ENCODE assay signal across 24 cellular contexts in the genomic region with DNA sequence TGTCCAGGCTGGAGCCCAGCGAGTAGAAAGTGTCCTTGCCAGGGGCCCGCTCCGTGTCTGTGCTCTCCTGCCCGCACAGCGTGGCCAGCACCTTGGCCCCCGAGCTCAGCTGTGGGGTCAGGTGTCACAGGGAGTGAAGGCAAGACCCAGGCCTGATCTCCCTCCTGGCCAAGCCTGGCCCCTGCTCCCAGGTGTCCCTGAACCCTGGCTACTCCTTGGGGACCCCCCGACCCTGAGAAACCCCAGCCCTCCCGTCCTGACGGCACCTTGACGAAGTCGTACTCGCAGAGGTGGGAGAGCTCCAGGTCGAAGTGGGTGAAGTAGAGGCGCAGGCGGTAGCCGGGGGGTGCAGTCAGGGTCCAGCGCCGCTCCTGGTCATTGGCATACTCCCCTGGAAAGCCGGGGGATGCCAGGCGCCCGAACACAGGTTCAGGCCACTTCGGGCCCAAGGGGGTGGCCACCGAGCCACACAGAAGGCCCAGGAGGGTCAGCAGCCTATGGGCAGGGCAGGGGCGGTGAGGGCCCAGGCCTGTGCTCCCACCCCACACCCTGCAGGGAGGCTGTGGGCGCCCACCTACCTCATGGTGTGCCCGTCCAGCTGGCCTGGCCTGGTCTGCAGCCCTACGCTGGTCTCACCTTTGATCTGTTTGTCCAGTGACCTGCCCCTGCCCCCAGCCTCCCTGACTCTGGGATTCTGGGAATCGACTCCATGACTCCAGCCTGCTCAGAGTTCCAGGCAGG. TPM values are rescaled to one million over a fixed set of nuclear protein-coding genes. Genes with fewer than 3 reads are reported as not detected.
DNase-seq lines count a peak whose midpoint lies in the region; ATAC-seq and TF ChIP-seq lines count a peak whose summit lies in the region.
"Had no signal": no experiment of that assay in that cellular context is flagged by ENCODE, and none has a peak within 500 bp of the region (broad histone marks: within the 10 kb centered on the region; RNA-seq: fewer than 3 reads in every experiment).

Gene MASP2, minus strand, starts transcription at position 615 of the 741 bp plus-strand sequence. Its CDS starts 32 bp downstream, at position 583.

- peak; percentile 55 for DNase-seq in activated effector memory CD4-positive, alpha-beta T cell treated with anti-CD3 and anti-CD28 coated beads, Interleukin-2, amount 50 U/mL, for 16 hours
- no peak for DNase-seq in activated effector memory CD4-positive, alpha-beta T cell treated with Interleukin-2 at 50 U/mL for 16 hours
- DNase-seq in activated B cell treated with CpG ODN at 0.5 μM for 24 hours (peak; percentile 9), right lobe of liver (peak; percentile 81 to 93 (median 91)), erythroblast (lab: John Stamatoyannopoulos, UW) (no peak)
- no peak for DNase-seq in activated T-cell treated with anti-CD3 and anti-CD28 coated beads, Interleukin-2, amount 50 U/mL, for 48 hours
- no peak for DNase-seq in T-helper 2 cell treated with Interferon-gamma antibody and Interleukin-4, amounts not matched to agents 5 μg/mL and 100 μg/mL, for 36 hours (ENCODE audit: low spot score)
- DNase-seq: BE2C; CD4-positive, CD25-positive, alpha-beta regulatory T cell; COR-L47; DMS153; GF-D8; HCEC 1CT; Karpas-422; NCI-H1436; NCI-H1930; NCI-H345; NCI-H526; PC-9 had no signal

- H3K9me3 Mint-ChIP-seq in activated B cell treated with CpG ODN at 0.5 μM for 24 hours, result no peaks in the 10 kb centered on the region
- H3K9me3 Mint-ChIP-seq in stimulated activated memory B cell treated with anti-CD40 and anti-IgM and Interleukin-4, amounts not matched to agents 10 μg/mL and 1 μg/mL and 100 μg/mL, for 72 hours, result no peaks in the 10 kb centered on the region
- H3K9me3 Mint-ChIP-seq in T-helper 2 cell treated with Interferon-gamma antibody and Interleukin-4, amounts not matched to agents 5 μg/mL and 100 μg/mL, for 36 hours, result no peaks in the 10 kb centered on the region
- H3K9me3 Mint-ChIP-seq: CD4-positive, CD25-positive, alpha-beta regulatory T cell; IgD-negative memory B cell had no signal

- TF ChIP-seq POLR2A in right lobe of liver (IDR thresholded peaks at IDR 0.05) (peak; percentile 89), erythroblast (IDR thresholded peaks at IDR 0.05; ENCODE audit: low read length) (no peak)

- no peaks in the 10 kb centered on the region for H3K36me3 Mint-ChIP-seq in activated B cell treated with CpG ODN at 0.5 μM for 24 hours (ENCODE audit: low read depth)
- H3K36me3 Mint-ChIP-seq in stimulated activated memory B cell treated with anti-CD40 and anti-IgM and Interleukin-4, amounts not matched to agents 10 μg/mL and 1 μg/mL and 100 μg/mL, for 72 hours, result no peaks in the 10 kb centered on the region
- no peaks in the 10 kb centered on the region for H3K36me3 Mint-ChIP-seq in T-helper 2 cell treated with Interferon-gamma antibody and Interleukin-4, amounts not matched to agents 5 μg/mL and 100 μg/mL, for 36 hours (ENCODE audit: low read depth)
- H3K36me3 Mint-ChIP-seq: CD4-positive, CD25-positive, alpha-beta regulatory T cell; IgD-negative memory B cell had no signal

- H3K9me3 ChIP-seq in right lobe of liver, result no peaks in the 10 kb centered on the region
- H3K9me3 ChIP-seq: BE2C had no signal

- peaks cover 0 to 11% (median 0%) of the 10 kb centered on the region in 4 donors for H3K4me1 ChIP-seq in right lobe of liver

- peaks cover 4% of the 10 kb centered on the region for H3K4me1 Mint-ChIP-seq in activated B cell treated with CpG ODN at 0.5 μM for 24 hours
- H3K4me1 Mint-ChIP-seq in stimulated activated memory B cell treated with anti-CD40 and anti-IgM and Interleukin-4, amounts not matched to agents 10 μg/mL and 1 μg/mL and 100 μg/mL, for 72 hours, result peaks cover 5% of the 10 kb centered on the region
- H3K4me1 Mint-ChIP-seq in T-helper 2 cell treated with Interferon-gamma antibody and Interleukin-4, amounts not matched to agents 5 μg/mL and 100 μg/mL, for 36 hours (ENCODE audit: low read depth), result no peaks in the 10 kb centered on the region

- no peak within 1 kb of the TSS for H3K27ac Mint-ChIP-seq in activated B cell treated with CpG ODN at 0.5 μM for 24 hours
- no peak within 1 kb of the TSS for H3K27ac Mint-ChIP-seq in stimulated activated memory B cell treated with anti-CD40 and anti-IgM and Interleukin-4, amounts not matched to agents 10 μg/mL and 1 μg/mL and 100 μg/mL, for 72 hours
- no peak within 1 kb of the TSS for H3K27ac Mint-ChIP-seq in T-helper 2 cell treated with Interferon-gamma antibody and Interleukin-4, amounts not matched to agents 5 μg/mL and 100 μg/mL, for 36 hours
- H3K27ac Mint-ChIP-seq: CD4-positive, CD25-positive, alpha-beta regulatory T cell; IgD-negative memory B cell had no signal

- H3K4me3 ChIP-seq in right lobe of liver, result peak within 1 kb of the TSS; percentile 69 to 88 (median 86)
- H3K4me3 ChIP-seq: PC-9 had no signal

- no peaks in the 10 kb centered on the region for H3K27me3 ChIP-seq in right lobe of liver
- H3K27me3 ChIP-seq: BE2C had no signal

- no peak within 1 kb of the TSS for H3K4me3 Mint-ChIP-seq in activated B cell treated with CpG ODN at 0.5 μM for 24 hours
- H3K4me3 Mint-ChIP-seq in stimulated activated memory B cell treated with anti-CD40 and anti-IgM and Interleukin-4, amounts not matched to agents 10 μg/mL and 1 μg/mL and 100 μg/mL, for 72 hours, result no peak within 1 kb of the TSS
- no peak within 1 kb of the TSS for H3K4me3 Mint-ChIP-seq in T-helper 2 cell treated with Interferon-gamma antibody and Interleukin-4, amounts not matched to agents 5 μg/mL and 100 μg/mL, for 36 hours
- H3K4me3 Mint-ChIP-seq: CD4-positive, CD25-positive, alpha-beta regulatory T cell had no signal

- POLR2A ChIA-PET in activated B cell treated with CpG ODN at 0.5 μM for 24 hours (lab: Charles Lee), result no interaction called here

- H3K36me3 ChIP-seq in right lobe of liver, result peaks cover 0 to 15% (median 7%) of the 10 kb centered on the region in 4 donors
- H3K36me3 ChIP-seq: BE2C had no signal

- H3K27me3 Mint-ChIP-seq in activated B cell treated with CpG ODN at 0.5 μM for 24 hours, result no peaks in the 10 kb centered on the region
- no peaks in the 10 kb centered on the region for H3K27me3 Mint-ChIP-seq in stimulated activated memory B cell treated with anti-CD40 and anti-IgM and Interleukin-4, amounts not matched to agents 10 μg/mL and 1 μg/mL and 100 μg/mL, for 72 hours
- no peaks in the 10 kb centered on the region for H3K27me3 Mint-ChIP-seq in T-helper 2 cell treated with Interferon-gamma antibody and Interleukin-4, amounts not matched to agents 5 μg/mL and 100 μg/mL, for 36 hours (ENCODE audit: low read depth)
- H3K27me3 Mint-ChIP-seq: IgD-negative memory B cell had no signal

- H3K27ac ChIP-seq in right lobe of liver, result peak within 1 kb of the TSS; percentile 94 to 96 (median 95)
- H3K27ac ChIP-seq: HL-60, PC-9 had no signal

- no peak for TF ChIP-seq CTCF in activated B cell treated with CpG ODN at 0.5 μM for 24 hours (IDR thresholded peaks at IDR 0.05)
- TF ChIP-seq CTCF in right lobe of liver (IDR thresholded peaks at IDR 0.05), result no peak

- CTCF ChIA-PET in activated B cell treated with CpG ODN at 0.5 μM for 24 hours (lab: Charles Lee), result interaction anchor here (2.4 kb wide), 1 partner anchor 9 kb away, joined by 9 read pairs; no protein-coding TSS in a partner anchor

- no CpG with 5 or more reads among the region's 28 CpGs for WGBS in right lobe of liver (ENCODE audit: insufficient coverage, low coverage, low lambda C conversion rate, missing lambda C conversion rate)

- intact Hi-C loops in activated B cell treated with CpG ODN at 0.5 μM for 24 hours (cut with micrococcal nuclease) (no loop called here), right lobe of liver (cut with DNase I) (no loop called here)

- ATAC-seq in activated B cell treated with CpG ODN at 0.5 μM for 24 hours (ENCODE audit: low read depth) (no peak), right lobe of liver (peak; percentile 80 to 89 (median 86))
- peak; percentile 29 for ATAC-seq in stimulated activated memory B cell treated with anti-CD40 and anti-IgM and Interleukin-4, amounts not matched to agents 10 μg/mL and 1 μg/mL and 100 μg/mL, for 72 hours

RNA-seq across cellular contexts. Expression of gene MASP2, which starts in this region (rescaled TPM):
- total RNA-seq in activated B cell treated with CpG ODN at 0.5 μM for 24 hours (not detected in 2 replicates), right lobe of liver (100 to 1,000 TPM; 144 to 222 (median 185) TPM)
- total RNA-seq: CD4-positive, CD25-positive, alpha-beta regulatory T cell; Daoy; HT1080; PC-9 had no signal

Comparison
In these comparisons a context has a peak if more than half of its experiments do, and no peak if none do; other contexts are left out.
1. RNA of gene MASP2 (total RNA-seq): 144 to 222 TPM in right lobe of liver; not detected in activated B cell treated with CpG ODN at 0.5 μM for 24 hours; every median in the first group is over 100 times any median in the second.
2. DNase-seq: peak in activated effector memory CD4-positive, alpha-beta T cell treated with anti-CD3 and anti-CD28 coated beads, Interleukin-2, amount 50 U/mL, for 16 hours (single experiment) and right lobe of liver (3 of 3); none in activated effector memory CD4-positive, alpha-beta T cell treated with Interleukin-2 at 50 U/mL for 16 hours (single experiment), activated T-cell treated with anti-CD3 and anti-CD28 coated beads, Interleukin-2, amount 50 U/mL, for 48 hours (0 of 2), T-helper 2 cell treated with Interferon-gamma antibody and Interleukin-4, amounts not matched to agents 5 μg/mL and 100 μg/mL, for 36 hours (single experiment) and erythroblast (0 of 2).
3. Peak in DNase-seq in activated B cell treated with CpG ODN at 0.5 μM for 24 hours; RNA of the gene not detected or under 1 TPM.